In the genomic region with DNA sequence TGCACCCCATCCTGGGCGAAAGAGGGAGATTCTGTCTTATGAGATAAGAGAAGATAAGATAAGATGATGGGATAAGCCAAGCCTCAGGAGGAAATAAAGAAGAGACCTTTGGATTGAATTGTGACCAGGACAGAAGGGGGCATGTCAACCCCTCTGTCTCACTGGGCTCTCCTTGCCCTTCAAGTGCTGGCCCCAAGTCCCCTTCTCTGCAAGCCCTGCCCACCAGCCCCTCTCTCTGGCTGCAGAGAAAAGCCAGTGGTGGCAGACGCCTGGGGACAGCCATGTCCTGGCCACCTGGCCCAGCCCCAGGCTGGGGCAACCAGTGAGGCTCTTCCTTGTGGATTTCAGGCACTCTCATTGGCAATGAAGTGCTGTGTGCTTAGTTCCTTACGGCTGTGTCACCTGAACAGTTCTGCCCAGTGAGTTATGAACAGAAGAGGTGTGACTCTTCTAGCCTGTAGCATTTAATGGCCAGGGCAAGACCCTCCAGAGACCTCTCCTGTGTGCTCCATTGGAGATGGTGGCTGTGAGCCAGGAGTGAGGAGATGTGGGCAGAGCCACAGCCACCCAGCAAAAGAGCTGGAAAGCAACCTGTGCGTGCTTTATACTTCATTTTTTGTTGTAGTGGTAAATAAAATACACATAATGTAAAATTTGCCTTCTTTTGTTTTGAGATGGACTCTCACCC, we compare ENCODE assay signal across 16 cellular contexts. TPM values are rescaled to one million over a fixed set of nuclear protein-coding genes. Genes with fewer than 3 reads are reported as not detected.
DNase-seq lines count a peak whose midpoint lies in the region; ATAC-seq and TF ChIP-seq lines count a peak whose summit lies in the region.
"Had no signal": no experiment of that assay in that cellular context is flagged by ENCODE, and none has a peak within 500 bp of the region (broad histone marks: within the 10 kb centered on the region; RNA-seq: fewer than 3 reads in every experiment).

No MANE protein-coding gene starts in this region.

- TF ChIP-seq POLR2A in Peyer's patch (IDR thresholded peaks at IDR 0.05) = peak in 1 of 2 donors; percentile 22

- TF ChIP-seq CTCF in Peyer's patch (IDR thresholded peaks at IDR 0.05) (peak in 1 of 6 experiments; percentile 10), osteoblast (IDR thresholded peaks at IDR 0.05; ENCODE audit: extremely low read depth, low read depth, low read length) (no peak)

- H3K27ac ChIP-seq in Peyer's patch = peak overlapping the region in 3 of 4 donors; percentile 54 to 85 (median 84)
- H3K27ac ChIP-seq in osteoblast (ENCODE audit: low read depth, low read length) = no peak overlapping the region
- no peak overlapping the region for H3K27ac ChIP-seq in GM23248
- H3K27ac ChIP-seq: SJCRH30 had no signal

- ATAC-seq in left colon = peak; percentile 70
- no peak for ATAC-seq in Right ventricle myocardium inferior
- ATAC-seq in GM19351 (IDR thresholded peaks at IDR 0.05; ENCODE audit: unreplicated experiment) = no peak
- ATAC-seq: A549 had no signal

- H3K9me3 ChIP-seq in Peyer's patch = no peaks in the 10 kb centered on the region
- peaks cover 3% of the 10 kb centered on the region for H3K9me3 ChIP-seq in osteoblast (ENCODE audit: low read depth, low read length)
- H3K9me3 ChIP-seq in GM23248 (ENCODE audit: low read depth) = no peaks in the 10 kb centered on the region

- H3K27me3 ChIP-seq in H7 (ENCODE audit: control insufficient read depth, insufficient read depth, low read length) = no peaks in the 10 kb centered on the region
- no peaks in the 10 kb centered on the region for H3K27me3 ChIP-seq in Peyer's patch
- H3K27me3 ChIP-seq in osteoblast (ENCODE audit: insufficient read depth, low read length) = peaks cover 3% of the 10 kb centered on the region
- H3K27me3 ChIP-seq in GM23248 (replicated peaks; ENCODE audit: insufficient read depth) = no peaks in the 10 kb centered on the region
- H3K27me3 ChIP-seq: SJCRH30 had no signal

- no peaks in the 10 kb centered on the region for H3F3A ChIP-seq in GM23248 (ENCODE audit: insufficient read depth)

- 72 to 78% methylated on average over 4 of the region's 4 CpGs for WGBS in GM23248 (ENCODE audit: low coverage in 1 of 2, low lambda C conversion rate in 2 of 2, missing lambda C conversion rate in 2 of 2), 2 experiments

- H4K20me1 ChIP-seq in osteoblast (ENCODE audit: insufficient read depth, low read length) = no peaks in the 10 kb centered on the region
- no peaks in the 10 kb centered on the region for H4K20me1 ChIP-seq in GM23248 (ENCODE audit: insufficient read depth)

- H3K79me2 ChIP-seq in osteoblast (ENCODE audit: insufficient read depth, low read length) = no peaks in the 10 kb centered on the region
- no peaks in the 10 kb centered on the region for H3K79me2 ChIP-seq in GM23248 (ENCODE audit: insufficient read depth)

- H3K4me1 ChIP-seq in Peyer's patch (peaks cover 0 to 18% (median 0%) of the 10 kb centered on the region in 4 donors), osteoblast (ENCODE audit: insufficient read depth, low read length) (no peaks in the 10 kb centered on the region), GM23248 (ENCODE audit: insufficient read depth) (no peaks in the 10 kb centered on the region)
- H3K4me1 ChIP-seq: A549, SJCRH30 had no signal

- H3K36me3 ChIP-seq in H7 (replicated peaks; ENCODE audit: control insufficient read depth, insufficient read depth, low read length) (no peaks in the 10 kb centered on the region), Peyer's patch (no peaks in the 10 kb centered on the region), osteoblast (ENCODE audit: insufficient read depth, low read length) (no peaks in the 10 kb centered on the region), GM23248 (ENCODE audit: low read depth) (no peaks in the 10 kb centered on the region)
- H3K36me3 ChIP-seq: SJCRH30 had no signal

- H2AFZ ChIP-seq in osteoblast (ENCODE audit: low read length) (no peak overlapping the region), GM23248 (no peak overlapping the region)

- in situ Hi-C loops in GM23248 (cut with MboI) = no loop called here

- no peak overlapping the region for H3K4me2 ChIP-seq in osteoblast (ENCODE audit: insufficient read depth, low read length)
- H3K4me2 ChIP-seq in GM23248 (ENCODE audit: unreplicated experiment) = no peak overlapping the region
- H3K4me2 ChIP-seq: A549 had no signal

- DNase-seq in H7 (peak; percentile 39), Peyer's patch (peak in 1 of 3 donors; percentile 73), left colon (no peak), osteoblast (ENCODE audit: insufficient read length, low spot score, missing footprints) (peak; percentile 62), NOMO-1 (lab: John Stamatoyannopoulos, UW; ENCODE audit: unreplicated experiment in 2 of 2) (no peak), Right ventricle myocardium inferior (ENCODE audit: missing footprints) (no peak), GM23248 (no peak)
- DNase-seq: DMS53, H9, NCI-H1105 treated with DMSO at 0.1 percent for 48 hours, NCI-H1694, NCI-H446 treated with DMSO at 0.1 percent for 48 hours, NCI-H526 treated with DMSO at 0.1 percent for 48 hours, SJCRH30 had no signal

- H3K9ac ChIP-seq in GM23248 = no peak overlapping the region

- H3K4me3 ChIP-seq in H7 (ENCODE audit: insufficient read depth, low read depth, low read length) = no peak overlapping the region
- H3K4me3 ChIP-seq in Peyer's patch = no peak overlapping the region
- no peak overlapping the region for H3K4me3 ChIP-seq in osteoblast (ENCODE audit: insufficient read depth, low read length)
- H3K4me3 ChIP-seq in GM23248 = no peak overlapping the region
- H3K4me3 ChIP-seq: A549, SJCRH30 had no signal

- intact Hi-C loops in left colon (cut with DNase I, micrococcal nuclease) = no loop called here
- intact Hi-C loops in Right ventricle myocardium inferior (cut with DNase I) = no loop called here

- H3K9me2 ChIP-seq in GM23248 (ENCODE audit: insufficient read depth) = no peaks in the 10 kb centered on the region

RNA-seq across cellular contexts. Expression of a gene that starts 6.1 kb away (rescaled TPM):
- 126 and 129 TPM in 2 replicates for total RNA-seq in H7 (2014; rRNA removed; shearing (Covaris generic))
- total RNA-seq in Peyer's patch (100 to 1,000 TPM in 1 of 4 donors, 10 to 100 TPM in 3; 57.8 to 114 (median 76.0) TPM), left colon (10 to 100 TPM; 73.1 to 73.7 TPM), osteoblast (57.5 and 57.8 TPM in 2 replicates), Right ventricle myocardium inferior (48.7 TPM)
- 69.5 and 72.0 TPM in 2 replicates for total RNA-seq in GM23248 (2014; rRNA removed; shearing (Covaris generic))
- 6.8 and 9.0 TPM in 2 replicates for polyA plus RNA-seq in GM23248 (2016; fragmentation: Nextera tagmentation; extraction: Ambion mirVana)

RNA-seq across cellular contexts. Expression of a gene that starts 29.4 kb away (rescaled TPM):
- 130 and 135 TPM in 2 replicates for total RNA-seq in H7 (2014; rRNA removed; shearing (Covaris generic))
- 100 to 1,000 TPM; 119 to 253 (median 192) TPM for total RNA-seq in Peyer's patch
- total RNA-seq in left colon = 100 to 1,000 TPM; 242 to 319 TPM
- 82.5 and 84.6 TPM in 2 replicates for total RNA-seq in osteoblast
- total RNA-seq in Right ventricle myocardium inferior = 234 TPM
- total RNA-seq in GM23248 (2014; rRNA removed; shearing (Covaris generic)) = 78.6 and 83.2 TPM in 2 replicates
- 28.9 and 37.6 TPM in 2 replicates for polyA plus RNA-seq in GM23248 (2016; fragmentation: Nextera tagmentation; extraction: Ambion mirVana)

Comparison
In these comparisons a context has a peak if more than half of its experiments do, and no peak if none do; other contexts are left out.
1. DNase-seq: peak in H7 (single experiment) and osteoblast (single experiment); none in left colon (0 of 2), NOMO-1 (0 of 2), Right ventricle myocardium inferior (single experiment) and GM23248 (single experiment).
2. H3K27ac ChIP-seq: peak in Peyer's patch (3 of 4); none in osteoblast (single experiment) and GM23248 (single experiment).